Comparison of ENCODE assay signal across 19 cellular contexts in the genomic region with DNA sequence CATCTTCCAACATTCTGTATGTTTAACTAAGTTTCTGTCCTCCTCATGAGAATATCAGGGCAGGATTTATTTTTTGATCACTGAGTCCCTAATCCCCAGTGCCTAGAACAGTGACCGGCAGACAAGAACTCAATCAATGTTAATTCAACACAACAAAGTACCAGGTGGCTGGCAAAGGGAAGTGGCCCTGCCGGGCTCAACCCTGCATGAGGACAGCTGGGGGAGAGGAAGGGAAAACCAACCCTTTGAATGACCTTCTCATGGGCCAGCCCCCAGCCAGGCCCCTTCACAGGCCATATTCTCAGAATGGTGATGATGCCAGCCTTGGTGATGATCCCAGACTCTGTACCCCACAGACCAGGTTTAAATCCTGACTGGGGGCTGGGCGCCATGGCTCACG. TPM values are rescaled to one million over a fixed set of nuclear protein-coding genes. Genes with fewer than 3 reads are reported as not detected.
DNase-seq lines count a peak whose midpoint lies in the region; ATAC-seq, FAIRE-seq and TF ChIP-seq lines count a peak whose summit lies in the region.
"Had no signal": no experiment of that assay in that cellular context is flagged by ENCODE, and none has a peak within 500 bp of the region (broad histone marks: within the 10 kb centered on the region; RNA-seq: fewer than 3 reads in every experiment).

No MANE protein-coding gene starts in this region.

- H3K27me3 Mint-ChIP-seq in T-helper 1 cell treated with Interleukin-12 subunit alpha and Interleukin-12 subunit beta and Interleukin-4 antibody, amounts not matched to agents 30 μg/mL and 1 μg/mL, for 36 hours (ENCODE audit: low read depth), result no peaks in the 10 kb centered on the region
- H3K27me3 Mint-ChIP-seq in GM23338 (ENCODE audit: insufficient read depth, low read depth, poor library complexity) (peaks cover 13% of the 10 kb centered on the region), naive B cell (no peaks in the 10 kb centered on the region)
- no peaks in the 10 kb centered on the region for H3K27me3 Mint-ChIP-seq in activated CD4-positive, alpha-beta memory T cell treated with anti-CD3 and anti-CD28 coated beads for 36 hours

- H3K9me2 ChIP-seq in GM23338 (ENCODE audit: insufficient read depth), result no peaks in the 10 kb centered on the region

- no peak overlapping the region for H2AFZ ChIP-seq in GM23338

- TF ChIP-seq CTCF in GM23338 (conservative IDR thresholded peaks at IDR 0.05; ENCODE audit: low read depth in 2 of 2) (no peak), kidney (IDR thresholded peaks at IDR 0.05; ENCODE audit: borderline replicate concordance, extremely low read depth, insufficient read depth) (no peak)

- no peak overlapping the region for H3K27ac ChIP-seq in GM23338 (ENCODE audit: low read depth)
- H3K27ac ChIP-seq in kidney (ENCODE audit: low read depth in 2 of 2, low read length in 2 of 2), result no peak overlapping the region
- H3K27ac ChIP-seq: 22Rv1, foreskin keratinocyte had no signal

- peak overlapping the region; percentile 83 for H3K27ac Mint-ChIP-seq in T-helper 1 cell treated with Interleukin-12 subunit alpha and Interleukin-12 subunit beta and Interleukin-4 antibody, amounts not matched to agents 30 μg/mL and 1 μg/mL, for 36 hours
- H3K27ac Mint-ChIP-seq in GM23338 (no peak overlapping the region), naive B cell (peak overlapping the region; percentile 41 to 97 (median 78))
- peak overlapping the region; percentile 84 for H3K27ac Mint-ChIP-seq in activated CD4-positive, alpha-beta memory T cell treated with anti-CD3 and anti-CD28 coated beads for 36 hours

- no peaks in the 10 kb centered on the region for H3F3A ChIP-seq in GM23338 (replicated peaks; ENCODE audit: low read depth)

- peaks cover 34% of the 10 kb centered on the region for H3K4me1 Mint-ChIP-seq in T-helper 1 cell treated with Interleukin-12 subunit alpha and Interleukin-12 subunit beta and Interleukin-4 antibody, amounts not matched to agents 30 μg/mL and 1 μg/mL, for 36 hours (ENCODE audit: low read depth)
- peaks cover 60% of the 10 kb centered on the region for H3K4me1 Mint-ChIP-seq in GM23338
- peaks cover 52% of the 10 kb centered on the region for H3K4me1 Mint-ChIP-seq in activated CD4-positive, alpha-beta memory T cell treated with anti-CD3 and anti-CD28 coated beads for 36 hours (ENCODE audit: low read depth)
- peaks cover 39 to 72% (median 54%) of the 10 kb centered on the region in 3 donors for H3K4me1 Mint-ChIP-seq in naive B cell

- intact Hi-C loops in activated CD4-positive, alpha-beta memory T cell treated with anti-CD3 and anti-CD28 coated beads for 36 hours (cut with micrococcal nuclease), result no loop called here
- intact Hi-C loops in kidney (cut with DNase I), result no loop called here

- ATAC-seq in GM23338 (no peak), naive B cell (ENCODE audit: low read depth in 2 of 2) (no peak)
- ATAC-seq: foreskin keratinocyte, HCT116, K562 had no signal

- no peaks in the 10 kb centered on the region for H3K27me3 ChIP-seq in GM23338 (ENCODE audit: insufficient read depth)
- H3K27me3 ChIP-seq: foreskin keratinocyte, Peyer's patch had no signal

- H3K4me3 Mint-ChIP-seq in T-helper 1 cell treated with Interleukin-12 subunit alpha and Interleukin-12 subunit beta and Interleukin-4 antibody, amounts not matched to agents 30 μg/mL and 1 μg/mL, for 36 hours, result peak overlapping the region; percentile 98
- peak overlapping the region; percentile 23; the same call in 1 of the 3 replicates for H3K4me3 Mint-ChIP-seq in GM23338
- peak overlapping the region; percentile 89 for H3K4me3 Mint-ChIP-seq in activated CD4-positive, alpha-beta memory T cell treated with anti-CD3 and anti-CD28 coated beads for 36 hours
- peak overlapping the region; percentile 72 to 98 (median 98) for H3K4me3 Mint-ChIP-seq in naive B cell

- no peak overlapping the region for H3K9ac ChIP-seq in kidney (ENCODE audit: low read length in 2 of 2)

- H3K4me2 ChIP-seq in GM23338, result no peak overlapping the region

- H3K9me3 Mint-ChIP-seq in T-helper 1 cell treated with Interleukin-12 subunit alpha and Interleukin-12 subunit beta and Interleukin-4 antibody, amounts not matched to agents 30 μg/mL and 1 μg/mL, for 36 hours, result no peaks in the 10 kb centered on the region
- H3K9me3 Mint-ChIP-seq in GM23338 (no peaks in the 10 kb centered on the region; the same call in 2 of the 3 replicates), naive B cell (no peaks in the 10 kb centered on the region)
- no peaks in the 10 kb centered on the region for H3K9me3 Mint-ChIP-seq in activated CD4-positive, alpha-beta memory T cell treated with anti-CD3 and anti-CD28 coated beads for 36 hours
- H3K9me3 Mint-ChIP-seq: CD14-positive monocyte had no signal

- FAIRE-seq in kidney (lab: Jason Lieb, UNC), result no peak
- FAIRE-seq: K562 had no signal

- CTCF ChIA-PET in activated CD4-positive, alpha-beta memory T cell treated with anti-CD3 and anti-CD28 coated beads for 36 hours (lab: Charles Lee), result interaction anchor here (0.7 to 4.0 kb wide), 5 partner anchors 15 to 172 kb away, joined by 3 to 24 read pairs (median 10); no protein-coding TSS in a partner anchor
- CTCF ChIA-PET in HEK293T (lab: Yijun Ruan, JAX), result interaction anchor here (1.6 kb wide), 1 partner anchor 11 kb away, joined by 3 read pairs; no protein-coding TSS in a partner anchor

- H3K36me3 Mint-ChIP-seq in T-helper 1 cell treated with Interleukin-12 subunit alpha and Interleukin-12 subunit beta and Interleukin-4 antibody, amounts not matched to agents 30 μg/mL and 1 μg/mL, for 36 hours (ENCODE audit: low read depth), result peaks cover 15% of the 10 kb centered on the region
- H3K36me3 Mint-ChIP-seq in GM23338 (ENCODE audit: low read depth), result no peaks in the 10 kb centered on the region; the same call in 2 of the 3 replicates
- peaks cover 12% of the 10 kb centered on the region for H3K36me3 Mint-ChIP-seq in activated CD4-positive, alpha-beta memory T cell treated with anti-CD3 and anti-CD28 coated beads for 36 hours
- no peaks in the 10 kb centered on the region for H3K36me3 Mint-ChIP-seq in naive B cell

- H4K20me1 ChIP-seq in GM23338 (replicated peaks; ENCODE audit: insufficient read depth), result no peaks in the 10 kb centered on the region

- no peaks in the 10 kb centered on the region for H3K9me3 ChIP-seq in kidney (ENCODE audit: control insufficient read depth in 1 of 2, low read length in 2 of 2)
- H3K9me3 ChIP-seq: Peyer's patch had no signal

- POLR2A ChIA-PET in activated CD4-positive, alpha-beta memory T cell treated with anti-CD3 and anti-CD28 coated beads for 36 hours (lab: Charles Lee), result interaction anchor here (1.3 kb wide), 1 partner anchor 10 kb away, joined by 3 read pairs; no protein-coding TSS in a partner anchor
- POLR2A ChIA-PET in HEK293T (lab: Yijun Ruan, JAX), result no interaction called here

- H3K4me1 ChIP-seq in GM23338 (ENCODE audit: insufficient read depth) (peaks cover 22% of the 10 kb centered on the region; the same call in 1 of the 2 replicates), kidney (ENCODE audit: control insufficient read depth in 1 of 2, insufficient read depth in 1 of 2, low read depth in 1 of 2, low read length in 2 of 2) (peaks cover 0 to 14% of the 10 kb centered on the region in 2 donors)
- H3K4me1 ChIP-seq: foreskin keratinocyte had no signal

- H3K79me2 ChIP-seq in GM23338 (replicated peaks; ENCODE audit: insufficient read depth), result no peaks in the 10 kb centered on the region

- H3K4me3 ChIP-seq in GM23338, result no peak overlapping the region
- H3K4me3 ChIP-seq in kidney (ENCODE audit: low read length in 2 of 2), result no peak overlapping the region
- H3K4me3 ChIP-seq: K562, Peyer's patch had no signal

- H3K36me3 ChIP-seq in GM23338 (ENCODE audit: insufficient read depth) (no peaks in the 10 kb centered on the region), kidney (ENCODE audit: control insufficient read depth in 1 of 2, insufficient read depth in 2 of 2, low read length in 2 of 2) (no peaks in the 10 kb centered on the region)

- no peak for DNase-seq in T-helper 1 cell
- DNase-seq in GM23338 (ENCODE audit: low spot score), result no peak
- no peak for DNase-seq in activated CD4-positive, alpha-beta memory T cell treated with anti-CD3 and anti-CD28 coated beads for 36 hours
- no peak for DNase-seq in naive B cell
- DNase-seq in HEK293T (ENCODE audit: extremely low spot score), result no peak
- DNase-seq in NCI-H510A (lab: John Stamatoyannopoulos, UW), result no peak
- DNase-seq in kidney, result no peak
- DNase-seq: activated CD4-positive, alpha-beta T cell treated with anti-CD3 and anti-CD28 coated beads for 4 hours; caudate nucleus; EL; foreskin keratinocyte; Peyer's patch; substantia nigra; SW 1271 had no signal

TF ChIP-seq in HEK293T, 16 proteins besides CTCF, POLR2A, EP300 and RAD21 (continues in another document):
- no peak for TF ChIP-seq SP1 (IDR thresholded peaks at IDR 0.05)
- no peak for TF ChIP-seq ELF4 (IDR thresholded peaks at IDR 0.05)
- no peak for TF ChIP-seq ZNF384 (IDR thresholded peaks at IDR 0.05)
- no peak for TF ChIP-seq FOXA1 (IDR thresholded peaks at IDR 0.05)
- no peak for TF ChIP-seq L3MBTL2 (conservative IDR thresholded peaks at IDR 0.05)
- no peak for TF ChIP-seq HDGF (IDR thresholded peaks at IDR 0.05; ENCODE audit: borderline replicate concordance)
- TF ChIP-seq TARDBP (IDR thresholded peaks at IDR 0.05), result no peak
- TF ChIP-seq CTBP1 (IDR thresholded peaks at IDR 0.05; ENCODE audit: borderline replicate concordance), result no peak
- no peak for TF ChIP-seq FOXK2 (IDR thresholded peaks at IDR 0.05)
- TF ChIP-seq NFRKB (IDR thresholded peaks at IDR 0.05), result no peak
- no peak for TF ChIP-seq SUZ12 (IDR thresholded peaks at IDR 0.05)
- no peak for TF ChIP-seq FOXM1 (IDR thresholded peaks at IDR 0.05; ENCODE audit: borderline replicate concordance)
- no peak for TF ChIP-seq ARNT (IDR thresholded peaks at IDR 0.05)

RNA-seq across cellular contexts. Expression of a gene that starts 1.4 kb away (rescaled TPM):
- 1.9 and 3.8 TPM in 2 replicates for total RNA-seq in GM23338 (2014; rRNA removed; shearing (Covaris generic))
- polyA plus RNA-seq in GM23338 (2016; fragmentation: Nextera tagmentation; extraction: Ambion mirVana) (1.1 and 1.4 TPM in 2 replicates), naive B cell (ENCODE audit: low read depth in 6 of 6) (100 to 1,000 TPM; 145 to 298 (median 186) TPM), kidney (ENCODE audit: insufficient read depth, low read depth, low replicate concordance) (9.1 TPM)
- total RNA-seq in activated CD4-positive, alpha-beta memory T cell treated with anti-CD3 and anti-CD28 coated beads for 36 hours, result 100 to 1,000 TPM; 101 to 106 TPM
- total RNA-seq in kidney, result 31.1 TPM

RNA-seq across cellular contexts. Expression of a gene that starts 31.7 kb away (rescaled TPM):
- 17.0 and 17.2 TPM in 2 replicates for total RNA-seq in GM23338 (2014; rRNA removed; shearing (Covaris generic))
- polyA plus RNA-seq in GM23338 (2016; fragmentation: Nextera tagmentation; extraction: Ambion mirVana) (5.4 and 5.8 TPM in 2 replicates), naive B cell (ENCODE audit: low read depth in 6 of 6) (not detected), kidney (ENCODE audit: insufficient read depth, low read depth, low replicate concordance) (32.4 TPM)
- under 1 TPM in 1 of 2 experiments, not detected in 1; 0.12 TPM for total RNA-seq in activated CD4-positive, alpha-beta memory T cell treated with anti-CD3 and anti-CD28 coated beads for 36 hours
- 42.3 TPM for total RNA-seq in kidney
- polyA plus RNA-seq: CD14-positive monocyte had no signal

Comparison
In these comparisons a context has a peak if more than half of its experiments do, and no peak if none do; other contexts are left out.
1. H3K4me3 Mint-ChIP-seq: peak in every context shown above with its lines; median percentile 98 in T-helper 1 cell treated with Interleukin-12 subunit alpha and Interleukin-12 subunit beta and Interleukin-4 antibody, amounts not matched to agents 30 μg/mL and 1 μg/mL, for 36 hours; 98 in naive B cell; 89 in activated CD4-positive, alpha-beta memory T cell treated with anti-CD3 and anti-CD28 coated beads for 36 hours; 23 in GM23338.
2. RNA of a gene that starts 31.7 kb away (total RNA-seq): 42.3 TPM in kidney (single experiment) and 17.0 to 17.2 TPM in GM23338; 0.12 TPM in activated CD4-positive, alpha-beta memory T cell treated with anti-CD3 and anti-CD28 coated beads for 36 hours; every median in the first group is over 10 times any median in the second.